ENCODE assay signal across 24 cellular contexts in the genomic region with DNA sequence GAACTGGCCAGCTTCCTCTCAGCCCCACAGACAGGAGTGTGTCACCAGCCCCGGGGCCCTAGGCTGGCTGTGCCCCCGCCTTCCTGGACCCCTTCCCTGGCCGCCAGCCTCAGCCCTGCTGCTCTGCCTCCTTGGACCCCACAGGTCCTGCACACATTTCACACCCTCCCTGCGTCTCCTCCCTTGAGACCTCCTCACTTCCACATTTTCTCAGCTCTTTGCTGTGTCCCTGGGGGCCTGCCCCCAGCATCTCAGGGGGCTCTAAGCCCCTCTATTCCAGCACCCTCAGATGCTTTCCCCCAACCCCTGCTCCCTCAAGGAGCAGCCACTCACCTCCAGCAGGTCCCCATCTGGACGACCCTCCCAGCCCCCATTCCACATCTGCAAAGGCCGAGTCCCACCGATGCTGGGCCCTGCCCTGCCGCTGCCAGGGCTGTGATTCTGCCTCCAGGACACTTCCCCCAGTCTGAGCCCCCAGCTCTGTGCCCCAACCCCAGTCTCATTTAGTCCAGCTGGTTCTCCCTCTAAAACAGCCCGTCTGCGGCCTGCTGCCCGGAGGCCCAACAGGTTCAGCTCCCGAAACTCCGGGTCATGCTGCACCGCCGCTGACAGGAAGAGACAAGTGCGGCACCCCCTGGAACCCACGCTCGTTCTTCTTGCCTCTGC. TPM values are rescaled to one million over a fixed set of nuclear protein-coding genes. Genes with fewer than 3 reads are reported as not detected.
"Had no signal": no experiment of that assay in that cellular context is flagged by ENCODE, and none has a peak within 500 bp of the region (broad histone marks: within the 10 kb centered on the region; RNA-seq: fewer than 3 reads in every experiment).

No MANE protein-coding gene starts in this region.

- H3K9me3 Mint-ChIP-seq: activated naive CD8-positive, alpha-beta T cell treated with anti-CD3 and anti-CD28 coated beads for 36 hours; activated T-cell treated with anti-CD3 and anti-CD28 coated beads, Interleukin-2, amount 50 U/mL, for 72 hours; endodermal cell; natural killer cell; stimulated activated naive CD8-positive, alpha-beta T cell treated with anti-CD3 and anti-CD28 coated beads, Interleukin-15, Interleukin-2, amounts not matched to agents 100 ng/mL and 50 ng/mL, for 24 hours had no signal

- H3K27ac Mint-ChIP-seq: activated naive CD8-positive, alpha-beta T cell treated with anti-CD3 and anti-CD28 coated beads for 36 hours; activated T-cell treated with anti-CD3 and anti-CD28 coated beads, Interleukin-2, amount 50 U/mL, for 72 hours; endodermal cell; stimulated activated naive CD8-positive, alpha-beta T cell treated with anti-CD3 and anti-CD28 coated beads, Interleukin-15, Interleukin-2, amounts not matched to agents 100 ng/mL and 50 ng/mL, for 24 hours had no signal

- H3K36me3 ChIP-seq: breast epithelium, sigmoid colon had no signal

- ATAC-seq: activated CD4-positive, CD25-positive, alpha-beta regulatory T cell treated with anti-CD3 and anti-CD28 coated beads, Interleukin-2, amount 50 U/mL, for 24 hours; activated T-cell treated with anti-CD3 and anti-CD28 coated beads, Interleukin-2, amount 50 U/mL, for 72 hours; left colon; mucosa of descending colon; natural killer cell; psoas muscle had no signal

- H3K36me3 Mint-ChIP-seq: natural killer cell had no signal

- H3K27me3 Mint-ChIP-seq: stimulated activated naive CD8-positive, alpha-beta T cell treated with anti-CD3 and anti-CD28 coated beads, Interleukin-15, Interleukin-2, amounts not matched to agents 100 ng/mL and 50 ng/mL, for 24 hours had no signal

- DNase-seq: activated CD4-positive, alpha-beta T cell treated with anti-CD3 and anti-CD28 coated beads, Interleukin-2, amount 50 U/mL, for 48 hours; activated CD8-positive, alpha-beta memory T cell treated with anti-CD3 and anti-CD28 coated beads, Interleukin-2, amount 50 U/mL, for 4 hours; activated gamma-delta T cell treated with Interleukin-2 at 50 U/mL for 16 hours; activated naive CD8-positive, alpha-beta T cell treated with anti-CD3 and anti-CD28 coated beads for 36 hours; activated T-cell treated with anti-CD3 and anti-CD28 coated beads, Interleukin-2, amount 50 U/mL, for 72 hours; erythroblast; left colon; natural killer cell; psoas muscle; sigmoid colon; stimulated activated CD4-positive, alpha-beta T cell treated with anti-CD3 and anti-CD28 coated beads, Interleukin-2, amount 100 ng/mL, for 24 hours; T-helper 2 cell had no signal

- H3K4me3 ChIP-seq: breast epithelium, mucosa of descending colon had no signal

- H3K9me3 ChIP-seq: breast epithelium, mucosa of descending colon, psoas muscle, sigmoid colon had no signal

- H3K27ac ChIP-seq: breast epithelium, psoas muscle, sigmoid colon had no signal

- H3K4me3 Mint-ChIP-seq: activated naive CD8-positive, alpha-beta T cell treated with anti-CD3 and anti-CD28 coated beads for 36 hours; activated T-cell treated with anti-CD3 and anti-CD28 coated beads, Interleukin-2, amount 50 U/mL, for 72 hours; endodermal cell; natural killer cell; stimulated activated naive CD8-positive, alpha-beta T cell treated with anti-CD3 and anti-CD28 coated beads, Interleukin-15, Interleukin-2, amounts not matched to agents 100 ng/mL and 50 ng/mL, for 24 hours had no signal

RNA-seq across cellular contexts. Expression of gene SLC34A3, which starts 4.2 kb away (rescaled TPM):
- total RNA-seq: activated naive CD8-positive, alpha-beta T cell treated with anti-CD3 and anti-CD28 coated beads for 36 hours; breast epithelium; chondrocyte; dermis microvascular lymphatic vessel endothelial cell; glomerular endothelial cell; left colon; lung microvascular endothelial cell; mucosa of descending colon; natural killer cell; osteoblast; psoas muscle; sigmoid colon; temporal lobe; ureter had no signal
- polyA plus RNA-seq: psoas muscle, sigmoid colon had no signal

RNA-seq across cellular contexts. Expression of gene RNF224, which starts 7.6 kb away (rescaled TPM):
- total RNA-seq: activated naive CD8-positive, alpha-beta T cell treated with anti-CD3 and anti-CD28 coated beads for 36 hours; chondrocyte; glomerular endothelial cell; left colon; lung microvascular endothelial cell; mucosa of descending colon; natural killer cell; psoas muscle; sigmoid colon had no signal

RNA-seq across cellular contexts. Expression of gene CYSRT1, which starts 9.9 kb away (rescaled TPM):
- total RNA-seq: mucosa of descending colon had no signal

RNA-seq across cellular contexts. Expression of gene RNF208, which starts 12.9 kb away (rescaled TPM):
- total RNA-seq: lung microvascular endothelial cell, osteoblast had no signal
